Comparison of ENCODE assay signal across 8 cellular contexts in the genomic region with DNA sequence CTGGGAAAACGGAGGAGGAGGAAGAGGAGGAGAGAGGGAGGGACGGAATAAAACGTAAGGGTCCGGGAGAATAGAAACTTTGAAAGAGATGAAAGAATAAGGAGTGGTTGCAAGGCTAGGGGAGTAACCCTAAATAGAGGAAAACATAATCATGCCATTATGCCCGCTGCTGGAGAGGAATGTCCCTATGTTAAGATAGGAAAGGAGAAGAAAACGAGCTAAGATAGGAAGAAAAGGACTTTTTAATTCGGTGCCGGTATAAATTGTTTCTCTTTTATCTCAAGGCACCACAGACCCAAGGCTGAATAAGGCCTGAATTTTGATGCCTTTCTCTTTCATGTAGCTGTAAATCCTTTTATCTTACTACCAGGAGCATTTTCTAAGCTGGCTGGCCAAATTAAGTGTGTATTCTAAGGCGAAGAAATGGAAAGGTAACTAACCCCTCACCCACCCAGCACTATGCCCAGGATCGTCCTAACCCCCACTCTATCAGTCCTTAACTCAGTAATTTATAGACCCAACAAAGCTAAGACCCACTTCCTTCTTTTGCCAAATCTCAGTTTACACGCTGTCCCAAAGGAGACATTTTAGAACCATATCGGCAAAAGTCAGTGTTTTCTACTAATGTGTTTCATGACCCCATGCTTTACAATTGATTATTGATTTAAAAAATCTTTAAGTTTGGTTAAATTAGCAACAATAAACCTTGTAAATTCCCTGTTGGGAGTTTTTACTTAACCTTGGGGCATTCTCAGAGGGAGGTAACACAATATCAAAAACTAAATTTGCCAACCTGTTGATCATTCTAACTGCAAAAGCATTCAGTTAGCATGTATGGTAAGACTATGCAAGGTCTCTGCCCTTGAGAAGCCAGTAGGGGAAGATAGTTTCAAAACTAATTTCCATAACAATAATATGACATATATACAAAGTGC. TPM values are rescaled to one million over a fixed set of nuclear protein-coding genes. Genes with fewer than 3 reads are reported as not detected.
DNase-seq lines count a peak whose midpoint lies in the region; ATAC-seq, FAIRE-seq and TF ChIP-seq lines count a peak whose summit lies in the region.

No MANE protein-coding gene starts in this region.

- no peak for FAIRE-seq in GM12892 (lab: Jason Lieb, UNC)

- no peaks in the 10 kb centered on the region for H3K27me3 Mint-ChIP-seq in activated CD8-positive, alpha-beta memory T cell treated with anti-CD3 and anti-CD28 coated beads, Interleukin-2, amount 10 ng/mL, durations not matched to agents 7 days and 5 days
- H3K27me3 Mint-ChIP-seq in activated naive CD8-positive, alpha-beta T cell treated with anti-CD3 and anti-CD28 coated beads, Interleukin-2, amount 10 ng/mL, durations not matched to agents 7 days and 5 days = no peaks in the 10 kb centered on the region

- peak overlapping the region; percentile 91 for H3K4me3 Mint-ChIP-seq in activated CD8-positive, alpha-beta memory T cell treated with anti-CD3 and anti-CD28 coated beads, Interleukin-2, amount 10 ng/mL, durations not matched to agents 7 days and 5 days
- H3K4me3 Mint-ChIP-seq in activated naive CD8-positive, alpha-beta T cell treated with anti-CD3 and anti-CD28 coated beads, Interleukin-2, amount 10 ng/mL, durations not matched to agents 7 days and 5 days = peak overlapping the region; percentile 100

- DNase-seq in activated CD8-positive, alpha-beta memory T cell treated with anti-CD3 and anti-CD28 coated beads, Interleukin-2, amount 10 ng/mL, durations not matched to agents 7 days and 5 days = no peak
- DNase-seq in activated CD8-positive, alpha-beta memory T cell treated with anti-CD3 and anti-CD28 coated beads, Interleukin-2, amount 50 U/mL, for 48 hours = no peak
- no peak for DNase-seq in activated naive CD8-positive, alpha-beta T cell treated with anti-CD3 and anti-CD28 coated beads, Interleukin-2, amount 10 ng/mL, durations not matched to agents 7 days and 5 days
- DNase-seq in left kidney (ENCODE audit: low read depth, low spot score) (peak; percentile 21), thyroid gland (no peak), HuH-7.5 (ENCODE audit: low spot score) (no peak), GM12892 (ENCODE audit: insufficient read length) (no peak), NCI-H345 treated with DMSO at 0.1 percent for 48 hours (lab: John Stamatoyannopoulos, UW; ENCODE audit: unreplicated experiment) (no peak)

- H3K27ac ChIP-seq in thyroid gland = peak overlapping the region; percentile 61 to 99 (median 74)

- no peak for ATAC-seq in activated CD8-positive, alpha-beta memory T cell treated with anti-CD3 and anti-CD28 coated beads, Interleukin-2, amount 10 ng/mL, durations not matched to agents 7 days and 5 days
- no peak for ATAC-seq in activated naive CD8-positive, alpha-beta T cell treated with anti-CD3 and anti-CD28 coated beads, Interleukin-2, amount 10 ng/mL, durations not matched to agents 7 days and 5 days (ENCODE audit: low read depth)

- WGBS in thyroid gland, 2 donors = 5 to 7% methylated on average over 12 of the region's 12 CpGs

- CTCF ChIA-PET in activated CD8-positive, alpha-beta memory T cell treated with anti-CD3 and anti-CD28 coated beads, Interleukin-2, amount 10 ng/mL, durations not matched to agents 7 days and 5 days (lab: Charles Lee) = interaction anchor here (2.6 kb wide), 1 partner anchor 42 kb away, joined by 12 read pairs; a partner anchor contains a TSS

- H3K4me1 ChIP-seq in thyroid gland = peaks cover 0 to 5% of the 10 kb centered on the region in 2 donors

- POLR2A ChIA-PET in activated naive CD8-positive, alpha-beta T cell treated with anti-CD3 and anti-CD28 coated beads, Interleukin-2, amount 10 ng/mL, durations not matched to agents 7 days and 5 days (lab: Charles Lee) = interaction anchor here (1.1 to 3.5 kb wide), 10 partner anchors 8 to 134 kb away, joined by 3 to 65 read pairs (median 6); a partner anchor contains a TSS

- peaks cover 18% of the 10 kb centered on the region for H3K4me1 Mint-ChIP-seq in activated CD8-positive, alpha-beta memory T cell treated with anti-CD3 and anti-CD28 coated beads, Interleukin-2, amount 10 ng/mL, durations not matched to agents 7 days and 5 days
- peaks cover 15% of the 10 kb centered on the region for H3K4me1 Mint-ChIP-seq in activated naive CD8-positive, alpha-beta T cell treated with anti-CD3 and anti-CD28 coated beads, Interleukin-2, amount 10 ng/mL, durations not matched to agents 7 days and 5 days

- H3K36me3 Mint-ChIP-seq in activated CD8-positive, alpha-beta memory T cell treated with anti-CD3 and anti-CD28 coated beads, Interleukin-2, amount 10 ng/mL, durations not matched to agents 7 days and 5 days = peaks cover 3% of the 10 kb centered on the region
- H3K36me3 Mint-ChIP-seq in activated naive CD8-positive, alpha-beta T cell treated with anti-CD3 and anti-CD28 coated beads, Interleukin-2, amount 10 ng/mL, durations not matched to agents 7 days and 5 days = peaks cover 7% of the 10 kb centered on the region

- H3K27me3 ChIP-seq in thyroid gland = no peaks in the 10 kb centered on the region

- peak overlapping the region; percentile 89 for H3K27ac Mint-ChIP-seq in activated CD8-positive, alpha-beta memory T cell treated with anti-CD3 and anti-CD28 coated beads, Interleukin-2, amount 10 ng/mL, durations not matched to agents 7 days and 5 days
- H3K27ac Mint-ChIP-seq in activated naive CD8-positive, alpha-beta T cell treated with anti-CD3 and anti-CD28 coated beads, Interleukin-2, amount 10 ng/mL, durations not matched to agents 7 days and 5 days = peak overlapping the region; percentile 99

- no peak for TF ChIP-seq CTCF in thyroid gland (IDR thresholded peaks at IDR 0.05)

- H3K9me3 ChIP-seq in thyroid gland = no peaks in the 10 kb centered on the region

- H3K4me3 ChIP-seq in thyroid gland (replicated peaks in 1 of 3) = peak overlapping the region in 2 of 3 donors; percentile 44 to 47

- no peaks in the 10 kb centered on the region for H3K36me3 ChIP-seq in thyroid gland

- intact Hi-C loops in thyroid gland (cut with DNase I) = no loop called here

- TF ChIP-seq POLR2A in thyroid gland (IDR thresholded peaks at IDR 0.05) (peak in 1 of 2 donors; percentile 11), GM12892 (IDR thresholded peaks at IDR 0.05; ENCODE audit: low read depth, low read length) (no peak)

- no peaks in the 10 kb centered on the region for H3K9me3 Mint-ChIP-seq in activated CD8-positive, alpha-beta memory T cell treated with anti-CD3 and anti-CD28 coated beads, Interleukin-2, amount 10 ng/mL, durations not matched to agents 7 days and 5 days (ENCODE audit: low read depth)
- no peaks in the 10 kb centered on the region for H3K9me3 Mint-ChIP-seq in activated naive CD8-positive, alpha-beta T cell treated with anti-CD3 and anti-CD28 coated beads, Interleukin-2, amount 10 ng/mL, durations not matched to agents 7 days and 5 days

RNA-seq across cellular contexts. Expression of a gene that starts 1.1 kb away (rescaled TPM):
- 10 to 100 TPM; 31.1 to 32.9 TPM for total RNA-seq in activated CD8-positive, alpha-beta memory T cell treated with anti-CD3 and anti-CD28 coated beads, Interleukin-2, amount 10 ng/mL, durations not matched to agents 7 days and 5 days
- 10 to 100 TPM; 40.7 to 41.3 TPM for total RNA-seq in activated naive CD8-positive, alpha-beta T cell treated with anti-CD3 and anti-CD28 coated beads, Interleukin-2, amount 10 ng/mL, durations not matched to agents 7 days and 5 days
- total RNA-seq in thyroid gland = 10 to 100 TPM; 34.4 to 54.4 (median 42.2) TPM
- 24.6 TPM for polyA plus RNA-seq in GM12892 (2012; ENCODE audit: missing spikeins)

RNA-seq across cellular contexts. Expression of a gene that starts 42.0 kb away (rescaled TPM):
- 10 to 100 TPM; 45.7 to 57.6 TPM for total RNA-seq in activated CD8-positive, alpha-beta memory T cell treated with anti-CD3 and anti-CD28 coated beads, Interleukin-2, amount 10 ng/mL, durations not matched to agents 7 days and 5 days
- total RNA-seq in activated naive CD8-positive, alpha-beta T cell treated with anti-CD3 and anti-CD28 coated beads, Interleukin-2, amount 10 ng/mL, durations not matched to agents 7 days and 5 days = 10 to 100 TPM; 40.5 to 42.1 TPM
- 10 to 100 TPM; 25.0 to 36.2 (median 30.1) TPM for total RNA-seq in thyroid gland
- polyA plus RNA-seq in GM12892 (2012; ENCODE audit: missing spikeins) = 79.3 TPM
